In genomic region chr3:153639634-153640033, GRCh38 we compare ENCODE assay signal across 20 cellular contexts.
DNase-seq lines count a peak whose midpoint lies in the region; ATAC-seq and TF ChIP-seq lines count a peak whose summit lies in the region.
"Had no signal": no experiment of that assay in that cellular context is flagged by ENCODE, and none has a peak within 500 bp of the region (broad histone marks: within the 10 kb centered on the region; RNA-seq: fewer than 3 reads in every experiment).

No MANE protein-coding gene starts in this region.

- H3K27ac ChIP-seq in left ventricle myocardium inferior (replicated peaks) = no peak overlapping the region
- no peak overlapping the region for H3K27ac ChIP-seq in testis
- H3K27ac ChIP-seq: BLaER1, HL-60 had no signal

- H3K36me3 Mint-ChIP-seq in brain = no peaks in the 10 kb centered on the region

- H3K27me3 ChIP-seq in left ventricle myocardium inferior (ENCODE audit: low read depth) (no peaks in the 10 kb centered on the region), testis (no peaks in the 10 kb centered on the region)
- H3K27me3 ChIP-seq: BLaER1, MG63 had no signal

- H3K4me3 Mint-ChIP-seq in brain = peak overlapping the region in 1 of 5 experiments; percentile 45
- H3K4me3 Mint-ChIP-seq: CD4-positive, alpha-beta memory T cell had no signal

- H3K36me3 ChIP-seq in left ventricle myocardium inferior = no peaks in the 10 kb centered on the region
- no peaks in the 10 kb centered on the region for H3K36me3 ChIP-seq in testis (ENCODE audit: low read depth, missing control alignments)
- H3K36me3 ChIP-seq: BLaER1, MG63 had no signal

- intact Hi-C loops in left ventricle myocardium inferior (cut with micrococcal nuclease) (no loop called here), cardiac septum (cut with DNase I) (no loop called here), testis (cut with DNase I; ENCODE audit: low total_unique reads) (no loop called here)

- no peak for ATAC-seq in HG02973 (IDR thresholded peaks at IDR 0.05; ENCODE audit: unreplicated experiment)
- ATAC-seq: Panc1 had no signal

- H3K9me3 ChIP-seq in left ventricle myocardium inferior (replicated peaks) (peaks cover 11% of the 10 kb centered on the region), testis (no peaks in the 10 kb centered on the region)
- H3K9me3 ChIP-seq: BLaER1, MG63 had no signal

- no peak for TF ChIP-seq POLR2A in testis (IDR thresholded peaks at IDR 0.05)

- DNase-seq in left ventricle myocardium inferior = no peak
- no peak for DNase-seq in cardiac septum (ENCODE audit: low spot score)
- DNase-seq in inferior parietal cortex (ENCODE audit: extremely low spot score) = peak; percentile 24
- peak; percentile 48 for DNase-seq in testis
- no peak for DNase-seq in NCI-H2107 treated with DMSO at 0.1 percent for 48 hours (lab: John Stamatoyannopoulos, UW; ENCODE audit: unreplicated experiment)
- DNase-seq in NCI-H1048 (lab: John Stamatoyannopoulos, UW) = no peak
- DNase-seq: Calu3, Kasumi-1, MG63, NCI-H1092, NCI-H146, NCI-H2029 treated with DMSO at 0.1 percent for 48 hours, NCI-H2171 treated with DMSO at 0.1 percent for 48 hours, NCI-H446 treated with DMSO at 0.1 percent for 48 hours had no signal

- WGBS in testis, 2 donors = 8 to 31% methylated on average over 1 of the region's 1 CpG

- TF ChIP-seq CTCF in left ventricle myocardium inferior (IDR thresholded peaks at IDR 0.05; ENCODE audit: borderline replicate concordance) = no peak
- no peak for TF ChIP-seq CTCF in brain (conservative IDR thresholded peaks at IDR 0.05)
- TF ChIP-seq CTCF in testis (IDR thresholded peaks at IDR 0.05) = no peak

- peaks cover 19% of the 10 kb centered on the region for H3K4me1 Mint-ChIP-seq in brain

- H3K27ac Mint-ChIP-seq in brain = peak overlapping the region in 3 of 5 experiments; percentile 24 to 88 (median 42)
- H3K27ac Mint-ChIP-seq: CD4-positive, alpha-beta memory T cell had no signal

- H3K27me3 Mint-ChIP-seq in brain = no peaks in the 10 kb centered on the region
- H3K27me3 Mint-ChIP-seq: CD4-positive, alpha-beta memory T cell had no signal

- H3K4me1 ChIP-seq in left ventricle myocardium inferior (no peaks in the 10 kb centered on the region), testis (no peaks in the 10 kb centered on the region)
- H3K4me1 ChIP-seq: BLaER1 had no signal

- peaks cover 3 to 15% (median 8%) of the 10 kb centered on the region in 5 experiments for H3K9me3 Mint-ChIP-seq in brain

- H3K4me3 ChIP-seq in left ventricle myocardium inferior = peak overlapping the region; percentile 19
- H3K4me3 ChIP-seq in testis = no peak overlapping the region
- H3K4me3 ChIP-seq: BLaER1, MG63 had no signal

Comparison
In these comparisons a context has a peak if more than half of its experiments do, and no peak if none do; other contexts are left out.
1. DNase-seq: peak in inferior parietal cortex (single experiment) and testis (single experiment); none in left ventricle myocardium inferior (single experiment), cardiac septum (single experiment), NCI-H2107 treated with DMSO at 0.1 percent for 48 hours (single experiment) and NCI-H1048 (single experiment).